13 cellular contexts compared by ENCODE assay signal in genomic region chr5:131386124-131386523, GRCh38.
DNase-seq lines count a peak whose midpoint lies in the region; ATAC-seq and TF ChIP-seq lines count a peak whose summit lies in the region.
"Had no signal": no experiment of that assay in that cellular context is flagged by ENCODE, and none has a peak within 500 bp of the region (broad histone marks: within the 10 kb centered on the region; RNA-seq: fewer than 3 reads in every experiment).

No MANE protein-coding gene starts in this region.

- H3K9ac ChIP-seq in mammary epithelial cell (ENCODE audit: insufficient read depth, low read length), result no peak overlapping the region

- peaks cover 70% of the 10 kb centered on the region for H3K36me3 Mint-ChIP-seq in activated CD8-positive, alpha-beta T cell treated with anti-CD3 and anti-CD28 coated beads for 36 hours (ENCODE audit: low read depth)
- H3K36me3 Mint-ChIP-seq in activated CD8-positive, alpha-beta T cell treated with anti-CD3 and anti-CD28 coated beads, Interleukin-2, amount 10 ng/mL, durations not matched to agents 7 days and 5 days (ENCODE audit: low read depth), result peaks cover 74% of the 10 kb centered on the region
- peaks cover 33% of the 10 kb centered on the region for H3K36me3 Mint-ChIP-seq in activated CD4-positive, alpha-beta memory T cell treated with anti-CD3 and anti-CD28 coated beads for 36 hours

- H3K4me1 Mint-ChIP-seq in activated CD8-positive, alpha-beta T cell treated with anti-CD3 and anti-CD28 coated beads for 36 hours (ENCODE audit: low read depth), result peaks cover 87% of the 10 kb centered on the region
- peaks cover 61% of the 10 kb centered on the region for H3K4me1 Mint-ChIP-seq in activated CD8-positive, alpha-beta T cell treated with anti-CD3 and anti-CD28 coated beads, Interleukin-2, amount 10 ng/mL, durations not matched to agents 7 days and 5 days (ENCODE audit: low read depth)
- H3K4me1 Mint-ChIP-seq in activated CD4-positive, alpha-beta memory T cell treated with anti-CD3 and anti-CD28 coated beads for 36 hours (ENCODE audit: low read depth), result peaks cover 95% of the 10 kb centered on the region

- no peak for ATAC-seq in activated CD8-positive, alpha-beta T cell treated with anti-CD3 and anti-CD28 coated beads for 36 hours
- ATAC-seq in activated CD8-positive, alpha-beta T cell treated with anti-CD3 and anti-CD28 coated beads, Interleukin-2, amount 10 ng/mL, durations not matched to agents 7 days and 5 days, result no peak
- ATAC-seq in upper lobe of right lung, result no peak

- H3K27me3 ChIP-seq in layer of hippocampus (ENCODE audit: control insufficient read depth, insufficient read depth, low read length) (no peaks in the 10 kb centered on the region), spleen (replicated peaks in 1 of 7) (no peaks in the 10 kb centered on the region), mammary epithelial cell (ENCODE audit: insufficient read depth, low read length) (no peaks in the 10 kb centered on the region), A673 (replicated peaks; ENCODE audit: insufficient read depth, low read depth, low read length, poor library complexity) (no peaks in the 10 kb centered on the region), upper lobe of right lung (no peaks in the 10 kb centered on the region)
- H3K27me3 ChIP-seq: Peyer's patch had no signal

- TF ChIP-seq POLR2A in spleen (IDR thresholded peaks at IDR 0.05), result no peak

- dilution Hi-C loops in mammary epithelial cell (cut with HindIII; ENCODE audit: low sequenced_read_pairs), result no loop called here

- H3K27ac Mint-ChIP-seq in activated CD8-positive, alpha-beta T cell treated with anti-CD3 and anti-CD28 coated beads for 36 hours, result peak overlapping the region; percentile 99
- H3K27ac Mint-ChIP-seq in activated CD8-positive, alpha-beta T cell treated with anti-CD3 and anti-CD28 coated beads, Interleukin-2, amount 10 ng/mL, durations not matched to agents 7 days and 5 days, result no peak overlapping the region
- peak overlapping the region; percentile 70 for H3K27ac Mint-ChIP-seq in activated CD4-positive, alpha-beta memory T cell treated with anti-CD3 and anti-CD28 coated beads for 36 hours

- peaks cover 0 to 61% (median 30%) of the 10 kb centered on the region in 6 donors for H3K36me3 ChIP-seq in spleen
- peaks cover 10% of the 10 kb centered on the region for H3K36me3 ChIP-seq in mammary epithelial cell (ENCODE audit: insufficient read depth, low read length)
- no peaks in the 10 kb centered on the region for H3K36me3 ChIP-seq in A673 (ENCODE audit: insufficient read depth, low read length, poor library complexity, severe bottlenecking)
- H3K36me3 ChIP-seq in upper lobe of right lung, result peaks cover 31% of the 10 kb centered on the region

- H4K20me1 ChIP-seq in mammary epithelial cell (ENCODE audit: insufficient read depth, low read length), result no peaks in the 10 kb centered on the region

- CTCF ChIA-PET in activated CD8-positive, alpha-beta T cell treated with anti-CD3 and anti-CD28 coated beads for 36 hours (lab: Charles Lee), result interaction anchor here (1.0 kb wide), 1 partner anchor 101 kb away, joined by 3 read pairs; no protein-coding TSS in a partner anchor
- CTCF ChIA-PET in activated CD8-positive, alpha-beta T cell treated with anti-CD3 and anti-CD28 coated beads, Interleukin-2, amount 10 ng/mL, durations not matched to agents 7 days and 5 days (lab: Charles Lee), result interaction anchor here (1.3 to 2.0 kb wide), 3 partner anchors 30 to 121 kb away, joined by 3 to 8 read pairs (median 4); partner anchors contain the start of gene CDC42SE2
- CTCF ChIA-PET in activated CD4-positive, alpha-beta memory T cell treated with anti-CD3 and anti-CD28 coated beads for 36 hours (lab: Charles Lee), result interaction anchor here (0.6 to 1.3 kb wide), 4 partner anchors 8 to 132 kb away, joined by 3 to 4 read pairs (median 3); no protein-coding TSS in a partner anchor
- CTCF ChIA-PET in mammary epithelial cell (lab: Charles Lee; ENCODE audit: low non-redundant PET) (no interaction called here), A673 (lab: Charles Lee) (no interaction called here)

- H3K4me2 ChIP-seq in mammary epithelial cell (ENCODE audit: insufficient read depth, low read depth, low read length), result no peak overlapping the region

- BruUV-seq in mammary epithelial cell (replicated peaks; lab: Mats Ljungman, UMichigan) (no TSS peak), A673 (replicated peaks; lab: Mats Ljungman, UMichigan) (no TSS peak)

- H3K4me3 Mint-ChIP-seq in activated CD8-positive, alpha-beta T cell treated with anti-CD3 and anti-CD28 coated beads for 36 hours, result no peak overlapping the region
- H3K4me3 Mint-ChIP-seq in activated CD8-positive, alpha-beta T cell treated with anti-CD3 and anti-CD28 coated beads, Interleukin-2, amount 10 ng/mL, durations not matched to agents 7 days and 5 days, result no peak overlapping the region
- H3K4me3 Mint-ChIP-seq in activated CD4-positive, alpha-beta memory T cell treated with anti-CD3 and anti-CD28 coated beads for 36 hours, result no peak overlapping the region

- H3K9me3 Mint-ChIP-seq in activated CD8-positive, alpha-beta T cell treated with anti-CD3 and anti-CD28 coated beads for 36 hours, result no peaks in the 10 kb centered on the region
- no peaks in the 10 kb centered on the region for H3K9me3 Mint-ChIP-seq in activated CD8-positive, alpha-beta T cell treated with anti-CD3 and anti-CD28 coated beads, Interleukin-2, amount 10 ng/mL, durations not matched to agents 7 days and 5 days (ENCODE audit: insufficient read depth)
- H3K9me3 Mint-ChIP-seq in activated CD4-positive, alpha-beta memory T cell treated with anti-CD3 and anti-CD28 coated beads for 36 hours, result no peaks in the 10 kb centered on the region

- H3K4me3 ChIP-seq in spleen (no peak overlapping the region), mammary epithelial cell (replicated peaks in 1 of 3; ENCODE audit: insufficient read depth in 1 of 3, low read depth in 2 of 3, low read length in 3 of 3) (no peak overlapping the region), A673 (ENCODE audit: low read depth, low read length, poor library complexity, severe bottlenecking) (no peak overlapping the region), upper lobe of right lung (no peak overlapping the region)
- H3K4me3 ChIP-seq: Peyer's patch had no signal

- peaks cover 37% of the 10 kb centered on the region for H3K79me2 ChIP-seq in mammary epithelial cell (ENCODE audit: insufficient read depth, low read length)

- in situ Hi-C loops in mammary epithelial cell (cut with MboI; ENCODE audit: low sequenced_read_pairs in 2 of 2), result loop anchor here (10.0 to 25.0 kb wide), 2 partner anchors 221 to 224 kb away; partner anchors contain the start of genes HINT1 (in 2 of the 2) and LYRM7 (in 1 of the 2)

- POLR2A ChIA-PET in activated CD8-positive, alpha-beta T cell treated with anti-CD3 and anti-CD28 coated beads for 36 hours (lab: Charles Lee), result interaction anchor here (1.1 to 1.3 kb wide), 2 partner anchors 98 to 114 kb away, joined by 3 read pairs; no protein-coding TSS in a partner anchor
- POLR2A ChIA-PET in activated CD8-positive, alpha-beta T cell treated with anti-CD3 and anti-CD28 coated beads, Interleukin-2, amount 10 ng/mL, durations not matched to agents 7 days and 5 days (lab: Charles Lee), result interaction anchor here (9.2 kb wide), 1 partner anchor 121 kb away, joined by 158 read pairs; the partner anchor contains the start of gene CDC42SE2
- POLR2A ChIA-PET in activated CD4-positive, alpha-beta memory T cell treated with anti-CD3 and anti-CD28 coated beads for 36 hours (lab: Charles Lee), result interaction anchor here (0.6 to 1.4 kb wide), 2 partner anchors 9 to 158 kb away, joined by 3 to 4 read pairs; no protein-coding TSS in a partner anchor
- POLR2A ChIA-PET in A673 (lab: Charles Lee; ENCODE audit: low non-redundant PET), result no interaction called here

- no peak overlapping the region for H2AFZ ChIP-seq in mammary epithelial cell (ENCODE audit: low read depth, low read length)

- H3K27me3 Mint-ChIP-seq in activated CD8-positive, alpha-beta T cell treated with anti-CD3 and anti-CD28 coated beads for 36 hours, result no peaks in the 10 kb centered on the region
- H3K27me3 Mint-ChIP-seq in activated CD8-positive, alpha-beta T cell treated with anti-CD3 and anti-CD28 coated beads, Interleukin-2, amount 10 ng/mL, durations not matched to agents 7 days and 5 days (ENCODE audit: low read depth), result no peaks in the 10 kb centered on the region
- H3K27me3 Mint-ChIP-seq in activated CD4-positive, alpha-beta memory T cell treated with anti-CD3 and anti-CD28 coated beads for 36 hours, result no peaks in the 10 kb centered on the region
- H3K27me3 Mint-ChIP-seq: progenitor cell of endocrine pancreas had no signal

- DNase-seq in activated CD8-positive, alpha-beta T cell treated with anti-CD3 and anti-CD28 coated beads for 36 hours, result no peak
- no peak for DNase-seq in activated CD8-positive, alpha-beta T cell treated with anti-CD3 and anti-CD28 coated beads, Interleukin-2, amount 10 ng/mL, durations not matched to agents 7 days and 5 days
- no peak for DNase-seq in activated CD4-positive, alpha-beta memory T cell treated with anti-CD3 and anti-CD28 coated beads for 36 hours
- no peak for DNase-seq in spleen
- no peak for DNase-seq in mammary epithelial cell
- DNase-seq in A673 (ENCODE audit: low spot score), result no peak
- DNase-seq in upper lobe of right lung, result no peak
- DNase-seq: ACHN, H7, hippocampal formation, Peyer's patch had no signal

- intact Hi-C loops in activated CD8-positive, alpha-beta T cell treated with anti-CD3 and anti-CD28 coated beads for 36 hours (cut with micrococcal nuclease), result no loop called here
- intact Hi-C loops in activated CD4-positive, alpha-beta memory T cell treated with anti-CD3 and anti-CD28 coated beads for 36 hours (cut with micrococcal nuclease), result no loop called here
- intact Hi-C loops in spleen (cut with DNase I; ENCODE audit: low total_unique reads) (loop anchor here (10.0 kb wide), 2 partner anchors 111 to 221 kb away; partner anchors contain the start of gene HINT1), mammary epithelial cell (cut with micrococcal nuclease) (no loop called here), A673 (cut with micrococcal nuclease; ENCODE audit: unreplicated experiment) (no loop called here), upper lobe of right lung (cut with DNase I) (no loop called here)

- peaks cover 27 to 89% (median 45%) of the 10 kb centered on the region in 6 donors for H3K4me1 ChIP-seq in spleen
- H3K4me1 ChIP-seq in mammary epithelial cell (ENCODE audit: insufficient read depth, low read length), result no peaks in the 10 kb centered on the region
- peaks cover 13% of the 10 kb centered on the region for H3K4me1 ChIP-seq in A673 (ENCODE audit: insufficient read depth, low read length, poor library complexity, severe bottlenecking)
- H3K4me1 ChIP-seq in upper lobe of right lung, result peaks cover 8% of the 10 kb centered on the region

- H3K9me3 ChIP-seq in spleen (no peaks in the 10 kb centered on the region), mammary epithelial cell (replicated peaks; ENCODE audit: insufficient read depth, low read length) (no peaks in the 10 kb centered on the region), A673 (ENCODE audit: low read depth, low read length, poor library complexity, severe bottlenecking) (no peaks in the 10 kb centered on the region), upper lobe of right lung (no peaks in the 10 kb centered on the region)
- H3K9me3 ChIP-seq: Peyer's patch had no signal

- no peak for TF ChIP-seq CTCF in activated CD8-positive, alpha-beta T cell treated with anti-CD3 and anti-CD28 coated beads for 36 hours (IDR thresholded peaks at IDR 0.05)
- TF ChIP-seq CTCF in spleen (IDR thresholded peaks at IDR 0.05 in 8 of 11, conservative IDR thresholded peaks at IDR 0.05 in 3 of 11), result no peak
- no peak for TF ChIP-seq CTCF in mammary epithelial cell (conservative IDR thresholded peaks at IDR 0.05 in 1 of 2, IDR thresholded peaks at IDR 0.05 in 1 of 2; ENCODE audit: extremely low read depth in 1 of 2, insufficient read depth in 1 of 2, low read depth in 1 of 2, low read length in 2 of 2)
- no peak for TF ChIP-seq CTCF in A673 (conservative IDR thresholded peaks at IDR 0.05; ENCODE audit: low read depth, low read length)
- TF ChIP-seq CTCF in upper lobe of right lung (IDR thresholded peaks at IDR 0.05), result no peak

- peak overlapping the region; percentile 22 for H3K27ac ChIP-seq in layer of hippocampus (ENCODE audit: low read depth, low read length)
- peak overlapping the region in 5 of 8 donors; percentile 22 to 60 (median 37) for H3K27ac ChIP-seq in spleen
- no peak overlapping the region for H3K27ac ChIP-seq in mammary epithelial cell (ENCODE audit: insufficient read depth, low read depth, low read length)
- no peak overlapping the region for H3K27ac ChIP-seq in A673 (ENCODE audit: low read depth, low read length, poor library complexity, severe bottlenecking)
- no peak overlapping the region for H3K27ac ChIP-seq in upper lobe of right lung
- H3K27ac ChIP-seq: Peyer's patch had no signal

- 95 to 98% (median 98%) methylated on average over 3 of the region's 3 CpGs for WGBS in spleen, 5 donors
- 97% methylated on average over 3 of the region's 3 CpGs for WGBS in mammary epithelial cell (ENCODE audit: low coverage, missing lambda C conversion rate)

Comparison
In these comparisons a context has a peak if more than half of its experiments do, and no peak if none do; other contexts are left out.
1. H3K27ac ChIP-seq: peak in layer of hippocampus (single experiment) and spleen (5 of 8); none in mammary epithelial cell (single experiment), A673 (single experiment) and upper lobe of right lung (single experiment).
2. CTCF ChIA-PET loops: an anchor here in activated CD8-positive, alpha-beta T cell treated with anti-CD3 and anti-CD28 coated beads for 36 hours (1.0 kb wide), activated CD8-positive, alpha-beta T cell treated with anti-CD3 and anti-CD28 coated beads, Interleukin-2, amount 10 ng/mL, durations not matched to agents 7 days and 5 days (1.3 to 2.0 kb wide) and activated CD4-positive, alpha-beta memory T cell treated with anti-CD3 and anti-CD28 coated beads for 36 hours (0.6 to 1.3 kb wide); none called in mammary epithelial cell and A673.